ENCODE assay signal across 25 cellular contexts in the genomic region with DNA sequence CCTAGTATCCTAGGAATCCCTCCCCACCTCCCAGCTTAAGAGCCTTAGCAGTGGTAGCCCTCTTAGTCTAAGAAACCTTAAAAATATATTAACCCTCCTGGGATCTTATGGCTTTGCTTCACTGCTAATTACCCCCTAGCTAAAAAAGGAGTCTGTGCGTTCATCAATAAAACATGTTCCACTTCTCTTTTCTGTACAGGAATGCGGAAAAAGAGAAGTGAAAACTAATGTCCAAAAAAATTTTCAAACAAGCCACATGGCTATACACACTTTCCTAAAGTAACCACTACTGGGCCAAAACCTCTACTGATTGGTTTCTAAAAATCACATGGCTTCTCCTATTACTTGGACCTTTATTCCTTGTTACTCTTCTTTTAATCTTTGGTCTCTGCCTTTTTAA.
"Had no signal": no experiment of that assay in that cellular context is flagged by ENCODE, and none has a peak within 500 bp of the region (broad histone marks: within the 10 kb centered on the region; RNA-seq: fewer than 3 reads in every experiment).

No MANE protein-coding gene starts in this region.

- H3K4me3 ChIP-seq: colonic mucosa, esophagus squamous epithelium, gastroesophageal sphincter, left ventricle myocardium inferior, testis, uterus had no signal

- H3K36me3 ChIP-seq: colonic mucosa, esophagus squamous epithelium, gastroesophageal sphincter, left ventricle myocardium inferior, uterus had no signal

- H3K27me3 ChIP-seq: colonic mucosa, esophagus squamous epithelium, gastroesophageal sphincter, testis, uterus had no signal

- FAIRE-seq: bronchial epithelial cell, small intestine had no signal

- H3K4me1 ChIP-seq: colonic mucosa, esophagus squamous epithelium, gastroesophageal sphincter, left ventricle myocardium inferior, uterus had no signal

- H3K27ac ChIP-seq: colonic mucosa, esophagus squamous epithelium, gastroesophageal sphincter, left ventricle myocardium inferior, testis, uterus had no signal

- DNase-seq: activated CD4-positive, alpha-beta T cell treated with anti-CD3 and anti-CD28 coated beads for 4 hours; activated CD4-positive, alpha-beta T cell treated with anti-CD3 and anti-CD28 coated beads, Interleukin-2, amount 50 U/mL, for 48 hours; activated CD4-positive, CD25-positive, alpha-beta regulatory T cell; activated CD8-positive, alpha-beta memory T cell treated with anti-CD3 and anti-CD28 coated beads, Interleukin-2, amount 50 U/mL, for 48 hours; activated naive CD4-positive, alpha-beta T cell treated with anti-CD3 and anti-CD28 coated beads for 36 hours; activated naive CD8-positive, alpha-beta T cell treated with anti-CD3 and anti-CD28 coated beads, Interleukin-2, amount 10 ng/mL, durations not matched to agents 7 days and 5 days; activated T-cell treated with anti-CD3 and anti-CD28 coated beads, Interleukin-2, amount 50 U/mL, for 4 hours; amniotic stem cell; colonic mucosa; esophagus squamous epithelium; head of caudate nucleus; hypothalamus; left ventricle myocardium inferior; mammary epithelial cell; midbrain; natural killer cell; small intestine; stimulated activated CD4-positive, alpha-beta T cell treated with anti-CD3 and anti-CD28 coated beads, Interleukin-2, amount 100 ng/mL, for 24 hours; testis; trophoblast cell; uterus had no signal

- ATAC-seq: activated T-cell treated with anti-CD3 and anti-CD28 coated beads, Interleukin-2, amount 50 U/mL, for 4 hours; gastroesophageal sphincter; natural killer cell; sciatic nerve; stimulated activated memory B cell treated with anti-CD40 and anti-IgM and Interleukin-4, amounts not matched to agents 10 μg/mL and 1 μg/mL and 100 μg/mL, for 72 hours had no signal

- H3K9me3 ChIP-seq: colonic mucosa, esophagus squamous epithelium, gastroesophageal sphincter, left ventricle myocardium inferior, testis, uterus had no signal
